30 cellular contexts compared by ENCODE assay signal in genomic region chr16:58738672-58739296, GRCh38.
"Had no signal": no experiment of that assay in that cellular context is flagged by ENCODE, and none has a peak within 500 bp of the region (broad histone marks: within the 10 kb centered on the region; RNA-seq: fewer than 3 reads in every experiment).

No MANE protein-coding gene starts in this region.

- H3K36me3 ChIP-seq: brain microvascular endothelial cell, heart left ventricle had no signal

- H3K9me3 ChIP-seq: heart left ventricle had no signal

- FAIRE-seq: astrocyte, bronchial epithelial cell, frontal cortex had no signal

- H3K4me3 ChIP-seq: coronary artery, dorsolateral prefrontal cortex, heart left ventricle had no signal

- ATAC-seq: activated CD4-positive, CD25-positive, alpha-beta regulatory T cell treated with anti-CD3 and anti-CD28 coated beads, Interleukin-2, amount 50 U/mL, for 24 hours; activated CD8-positive, alpha-beta T cell treated with anti-CD3 and anti-CD28 coated beads for 36 hours; activated T-cell treated with anti-CD3 and anti-CD28 coated beads, Interleukin-2, amount 50 U/mL, for 4 hours; activated T-helper 17 cell treated with anti-CD3 and anti-CD28 coated beads, Interleukin-2, amount 50 U/mL, for 72 hours; esophagus mucosa; heart left ventricle; T-helper 17 cell had no signal

- DNase-seq: activated B cell treated with CpG ODN at 0.5 μM for 24 hours; activated CD4-positive, alpha-beta T cell treated with anti-CD3 and anti-CD28 coated beads for 48 hours; activated CD4-positive, alpha-beta T cell treated with anti-CD3 and anti-CD28 coated beads, Interleukin-2, amount 50 U/mL, for 1 hour; activated CD4-positive, alpha-beta T cell treated with anti-CD3 and anti-CD28 coated beads, Interleukin-2, amount 50 U/mL, for 48 hours; activated CD8-positive, alpha-beta memory T cell treated with anti-CD3 and anti-CD28 coated beads for 24 hours; activated CD8-positive, alpha-beta T cell treated with anti-CD3 and anti-CD28 coated beads for 36 hours; activated effector memory CD4-positive, alpha-beta T cell treated with Interleukin-2 at 50 U/mL for 16 hours; activated gamma-delta T cell treated with Interleukin-2 at 50 U/mL for 16 hours; activated naive CD4-positive, alpha-beta T cell treated with anti-CD3 and anti-CD28 coated beads, Interleukin-2, amount 50 U/mL, for 16 hours; activated naive CD4-positive, alpha-beta T cell treated with Interleukin-2 at 50 U/mL for 16 hours; activated T-cell treated with anti-CD3 and anti-CD28 coated beads, Interleukin-2, amount 50 U/mL, for 4 hours; amniotic stem cell; anterior cingulate cortex; brain microvascular endothelial cell; dorsolateral prefrontal cortex; effector memory CD4-positive, alpha-beta T cell; endodermal cell; foreskin fibroblast; glutamatergic neuron; heart left ventricle; T-helper 17 cell; T1000; WERI-Rb-1 had no signal

- H3K27me3 ChIP-seq: brain microvascular endothelial cell, dorsolateral prefrontal cortex, heart left ventricle had no signal

- H3K27ac ChIP-seq: brain microvascular endothelial cell, coronary artery, dorsolateral prefrontal cortex, heart left ventricle, WERI-Rb-1 had no signal
